22 cellular contexts compared by ENCODE assay signal in genomic region chr13:81800433-81800832, GRCh38.
DNase-seq lines count a peak whose midpoint lies in the region; ATAC-seq, FAIRE-seq and TF ChIP-seq lines count a peak whose summit lies in the region.
"Had no signal": no experiment of that assay in that cellular context is flagged by ENCODE, and none has a peak within 500 bp of the region (broad histone marks: within the 10 kb centered on the region; RNA-seq: fewer than 3 reads in every experiment).

No MANE protein-coding gene starts in this region.

- H3F3A ChIP-seq in GM23338 (replicated peaks; ENCODE audit: low read depth), result no peaks in the 10 kb centered on the region

- peak overlapping the region; percentile 38; the same call in 1 of the 2 replicates for H2AFZ ChIP-seq in GM23338
- H2AFZ ChIP-seq in GM12878 (ENCODE audit: control insufficient read depth, low read depth, low read length), result no peak overlapping the region

- 8% methylated on average over 1 of the region's 1 CpG for WGBS in GM12878 (ENCODE audit: insufficient coverage, insufficient replicate concordance, low lambda C conversion rate, missing lambda C conversion rate)

- no peaks in the 10 kb centered on the region for H3K9me3 Mint-ChIP-seq in GM23338
- peaks cover 17 to 26% of the 10 kb centered on the region in 2 donors for H3K9me3 Mint-ChIP-seq in activated naive CD4-positive, alpha-beta T cell treated with anti-CD3 and anti-CD28 coated beads, Interleukin-2, amount 50 U/mL, for 72 hours
- H3K9me3 Mint-ChIP-seq: CD8-positive, alpha-beta T cell had no signal

- in situ Hi-C loops in GM12878 (cut with MboI), result no loop called here

- H3K36me3 Mint-ChIP-seq in GM23338 (ENCODE audit: low read depth), result no peaks in the 10 kb centered on the region
- H3K36me3 Mint-ChIP-seq in activated naive CD4-positive, alpha-beta T cell treated with anti-CD3 and anti-CD28 coated beads, Interleukin-2, amount 50 U/mL, for 72 hours, result no peaks in the 10 kb centered on the region
- H3K36me3 Mint-ChIP-seq: CD8-positive, alpha-beta T cell had no signal

- H3K27me3 Mint-ChIP-seq in GM23338 (ENCODE audit: insufficient read depth, low read depth, poor library complexity), result no peaks in the 10 kb centered on the region
- H3K27me3 Mint-ChIP-seq: B cell; CD4-positive, alpha-beta T cell had no signal

- no peak overlapping the region for H3K27ac Mint-ChIP-seq in GM23338
- no peak overlapping the region for H3K27ac Mint-ChIP-seq in activated naive CD4-positive, alpha-beta T cell treated with anti-CD3 and anti-CD28 coated beads, Interleukin-2, amount 50 U/mL, for 72 hours
- H3K27ac Mint-ChIP-seq: B cell; CD4-positive, alpha-beta T cell; CD8-positive, alpha-beta T cell had no signal

- TF ChIP-seq CTCF in GM23338 (conservative IDR thresholded peaks at IDR 0.05; ENCODE audit: low read depth in 2 of 2), result no peak
- TF ChIP-seq CTCF in GM12878 (IDR thresholded peaks at IDR 0.05 in 2 of 3, conservative IDR thresholded peaks at IDR 0.05 in 1 of 3; ENCODE audit: control insufficient read depth in 2 of 3, extremely low read depth in 1 of 3, insufficient read depth in 1 of 3, low read depth in 3 of 3, low read length in 3 of 3), result no peak
- no peak for TF ChIP-seq CTCF in lower lobe of right lung (IDR thresholded peaks at IDR 0.05)

- TF ChIP-seq RAD21 in GM12878 (IDR thresholded peaks at IDR 0.05; ENCODE audit: insufficient read depth, low read depth, low read length), result no peak

- H3K9me2 ChIP-seq in GM23338 (ENCODE audit: insufficient read depth), result no peaks in the 10 kb centered on the region

- H3K4me2 ChIP-seq in GM23338, result no peak overlapping the region
- H3K4me2 ChIP-seq in GM12878 (ENCODE audit: control insufficient read depth, insufficient read depth), result no peak overlapping the region
- H3K4me2 ChIP-seq: A549; BLaER1 treated with 17β-estradiol and CSF1 and Interleukin-3, amounts not matched to agents 10 nM and 100 nM had no signal

- H3K79me2 ChIP-seq in GM23338 (replicated peaks; ENCODE audit: insufficient read depth) (no peaks in the 10 kb centered on the region), GM12878 (ENCODE audit: control insufficient read depth, insufficient read depth, low read length) (no peaks in the 10 kb centered on the region)

- no peak for TF ChIP-seq POLR2A in GM12878 (IDR thresholded peaks at IDR 0.05; ENCODE audit: low read depth, low read length)

- CTCF ChIA-PET in GM12878 (lab: Yijun Ruan, JAX), result no interaction called here

- RAD21 ChIA-PET in GM12878 (lab: Charles Lee; ENCODE audit: unreplicated experiment), result interaction anchor here (0.6 kb wide), 1 partner anchor 59 kb away, joined by 3 read pairs; no protein-coding TSS in a partner anchor

- peaks cover 4% of the 10 kb centered on the region; the same call in 2 of the 3 replicates for H3K4me1 Mint-ChIP-seq in GM23338
- H3K4me1 Mint-ChIP-seq: B cell had no signal

- POLR2A ChIA-PET in GM12878 (lab: Charles Lee), result no interaction called here

- no TSS peak for BruUV-seq in GM12878 (replicated peaks; lab: Mats Ljungman, UMichigan)

- intact Hi-C loops in GM12878 (cut with micrococcal nuclease; ENCODE audit: unreplicated experiment), result no loop called here
- intact Hi-C loops in lower lobe of right lung (cut with DNase I), result no loop called here

- no peak overlapping the region for H3K27ac ChIP-seq in GM23338 (ENCODE audit: low read depth)
- no peak overlapping the region for H3K27ac ChIP-seq in GM12878 (ENCODE audit: control insufficient read depth, insufficient read depth)
- H3K27ac ChIP-seq in lower lobe of right lung, result no peak overlapping the region
- H3K27ac ChIP-seq: 22Rv1; A549; BLaER1 treated with 17β-estradiol and CSF1 and Interleukin-3, amounts not matched to agents 10 nM and 100 nM; C4-2B had no signal

- SMC1A ChIA-PET in GM12878 (lab: Charles Lee; ENCODE audit: uncharacterized antibody, unreplicated experiment), result no interaction called here

- H3K4me3 ChIP-seq in GM23338, result no peak overlapping the region
- no peak overlapping the region for H3K4me3 ChIP-seq in GM12878
- no peak overlapping the region for H3K4me3 ChIP-seq in lower lobe of right lung
- H3K4me3 ChIP-seq: A549; BLaER1 treated with 17β-estradiol and CSF1 and Interleukin-3, amounts not matched to agents 10 nM and 100 nM had no signal

- no peak overlapping the region for H3K9ac ChIP-seq in GM12878 (ENCODE audit: control insufficient read depth, insufficient read depth, low read length)
- H3K9ac ChIP-seq: BLaER1 treated with 17β-estradiol and CSF1 and Interleukin-3, amounts not matched to agents 10 nM and 100 nM had no signal

- H3K9me3 ChIP-seq in GM12878 (replicated peaks; ENCODE audit: control insufficient read depth, insufficient read depth, low read length) (no peaks in the 10 kb centered on the region), lower lobe of right lung (no peaks in the 10 kb centered on the region)
- H3K9me3 ChIP-seq: A549; BLaER1 treated with 17β-estradiol and CSF1 and Interleukin-3, amounts not matched to agents 10 nM and 100 nM; Caco-2 had no signal

- no peak for FAIRE-seq in GM12878 (lab: Jason Lieb, UNC)
- FAIRE-seq: A549, D721Med, GM12891, GM18507 had no signal

- H4K20me1 ChIP-seq in GM23338 (replicated peaks; ENCODE audit: insufficient read depth), result no peaks in the 10 kb centered on the region
- H4K20me1 ChIP-seq in GM12878 (ENCODE audit: control insufficient read depth, insufficient read depth), result no peaks in the 10 kb centered on the region
- H4K20me1 ChIP-seq: BLaER1 treated with 17β-estradiol and CSF1 and Interleukin-3, amounts not matched to agents 10 nM and 100 nM had no signal

- ATAC-seq in GM23338 (no peak), GM12878 (peak; percentile 33; the same call in 2 of the 3 replicates), lower lobe of right lung (peak; percentile 66 to 86)
- ATAC-seq in activated naive CD4-positive, alpha-beta T cell treated with anti-CD3 and anti-CD28 coated beads, Interleukin-2, amount 50 U/mL, for 72 hours, result no peak
- ATAC-seq: A549; CD8-positive, alpha-beta T cell had no signal

- no peak overlapping the region for H3K4me3 Mint-ChIP-seq in GM23338
- H3K4me3 Mint-ChIP-seq: B cell; CD4-positive, alpha-beta T cell; CD8-positive, alpha-beta T cell had no signal

- H3K4me1 ChIP-seq in GM23338 (ENCODE audit: insufficient read depth), result peaks cover 10% of the 10 kb centered on the region; the same call in 1 of the 2 replicates
- H3K4me1 ChIP-seq in GM12878 (ENCODE audit: control insufficient read depth, insufficient read depth, low read length), result no peaks in the 10 kb centered on the region
- no peaks in the 10 kb centered on the region for H3K4me1 ChIP-seq in lower lobe of right lung
- H3K4me1 ChIP-seq: A549; BLaER1 treated with 17β-estradiol and CSF1 and Interleukin-3, amounts not matched to agents 10 nM and 100 nM; Caco-2 had no signal

- no peak for TF ChIP-seq EP300 in GM12878 (IDR thresholded peaks at IDR 0.05; ENCODE audit: borderline replicate concordance in 1 of 2, control insufficient read depth in 1 of 2, low read depth in 2 of 2, low read length in 2 of 2)

- DNase-seq in GM23338 (ENCODE audit: low spot score), result no peak
- no peak for DNase-seq in GM12878 (ENCODE audit: low read depth, low spot score)
- DNase-seq in lower lobe of right lung, result no peak
- DNase-seq in activated naive CD4-positive, alpha-beta T cell treated with anti-CD3 and anti-CD28 coated beads, Interleukin-2, amount 50 U/mL, for 72 hours (ENCODE audit: low spot score in 2 of 2), result no peak
- no peak for DNase-seq in occipital lobe (lab: John Stamatoyannopoulos, UW)
- no peak for DNase-seq in amniotic stem cell (lab: John Stamatoyannopoulos, UW)
- DNase-seq: AML-193; Caco-2; Calu3; CD4-positive, alpha-beta T cell; CD8-positive, alpha-beta T cell; DND-41; EL; GDM1 had no signal

- no peaks in the 10 kb centered on the region for H3K27me3 ChIP-seq in GM23338 (ENCODE audit: insufficient read depth)
- H3K27me3 ChIP-seq in GM12878 (replicated peaks in 1 of 2; ENCODE audit: control insufficient read depth in 2 of 2, insufficient read depth in 2 of 2, low read length in 1 of 2), result no peaks in the 10 kb centered on the region
- H3K27me3 ChIP-seq in lower lobe of right lung (ENCODE audit: low read depth), result no peaks in the 10 kb centered on the region
- H3K27me3 ChIP-seq: BLaER1 treated with 17β-estradiol and CSF1 and Interleukin-3, amounts not matched to agents 10 nM and 100 nM had no signal

- H3K36me3 ChIP-seq in GM23338 (ENCODE audit: insufficient read depth), result no peaks in the 10 kb centered on the region
- no peaks in the 10 kb centered on the region for H3K36me3 ChIP-seq in GM12878 (ENCODE audit: control insufficient read depth in 2 of 2, insufficient read depth in 2 of 2, low read length in 1 of 2)
- no peaks in the 10 kb centered on the region for H3K36me3 ChIP-seq in lower lobe of right lung
- H3K36me3 ChIP-seq: BLaER1 treated with 17β-estradiol and CSF1 and Interleukin-3, amounts not matched to agents 10 nM and 100 nM had no signal

TF ChIP-seq in GM23338, 12 proteins besides CTCF, POLR2A, EP300 and RAD21 (continues in another document):
- no peak for TF ChIP-seq EZH2 (IDR thresholded peaks at IDR 0.05; ENCODE audit: low read depth, unreplicated experiment)

TF ChIP-seq in GM12878, 131 proteins besides CTCF, POLR2A, EP300 and RAD21:
- no peak for TF ChIP-seq TCF12 (IDR thresholded peaks at IDR 0.05; ENCODE audit: low read depth, low read length)
- TF ChIP-seq SIX5 (IDR thresholded peaks at IDR 0.05; ENCODE audit: low read depth, low read length, severe bottlenecking), result no peak
- no peak for TF ChIP-seq SPI1 (IDR thresholded peaks at IDR 0.05; ENCODE audit: borderline replicate concordance, insufficient read depth, low read depth, low read length)
- TF ChIP-seq IKZF2 (IDR thresholded peaks at IDR 0.05), result no peak

Comparison
In these comparisons a context has a peak if more than half of its experiments do, and no peak if none do; other contexts are left out.
1. ATAC-seq: peak in GM12878 (single experiment) and lower lobe of right lung (2 of 2); none in GM23338 (single experiment) and activated naive CD4-positive, alpha-beta T cell treated with anti-CD3 and anti-CD28 coated beads, Interleukin-2, amount 50 U/mL, for 72 hours (0 of 2).